ENCODE assay signal across 19 cellular contexts in the genomic region with DNA sequence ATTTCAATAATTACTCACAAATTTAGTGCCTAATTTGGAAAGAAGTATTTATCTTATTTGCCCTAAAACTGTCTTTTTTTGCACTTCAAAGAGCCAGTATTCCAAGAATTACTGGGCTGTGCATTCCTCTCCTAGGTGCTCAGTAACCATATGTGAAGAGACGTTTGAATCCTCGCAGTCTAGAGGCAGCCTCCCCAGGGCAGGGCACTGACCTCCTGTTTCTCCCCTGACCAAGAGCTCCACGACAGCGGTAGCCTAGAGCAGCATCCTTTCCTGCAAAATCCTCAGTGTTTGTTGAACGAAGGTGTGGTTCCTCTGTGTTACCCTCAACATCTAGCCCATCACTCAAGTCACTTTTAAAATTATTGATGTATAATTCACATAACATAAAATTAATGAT.
"Had no signal": no experiment of that assay in that cellular context is flagged by ENCODE, and none has a peak within 500 bp of the region (broad histone marks: within the 10 kb centered on the region; RNA-seq: fewer than 3 reads in every experiment).

No MANE protein-coding gene starts in this region.

- H3K4me3 ChIP-seq: heart right ventricle, smooth muscle cell, testis had no signal

- H3K27ac ChIP-seq: testis had no signal

- H3K27ac Mint-ChIP-seq: activated B cell treated with CpG ODN at 0.5 μM for 24 hours; activated CD4-positive, alpha-beta memory T cell treated with anti-CD3 and anti-CD28 coated beads, Interleukin-2, amount 10 ng/mL, durations not matched to agents 7 days and 5 days; activated naive CD4-positive, alpha-beta T cell treated with anti-CD3 and anti-CD28 coated beads, Interleukin-2, amount 10 ng/mL, durations not matched to agents 7 days and 5 days; activated T-cell treated with anti-CD3 and anti-CD28 coated beads, Interleukin-2, amount 50 U/mL, for 72 hours; type B pancreatic cell had no signal

- H3K27me3 Mint-ChIP-seq: activated CD4-positive, alpha-beta memory T cell treated with anti-CD3 and anti-CD28 coated beads, Interleukin-2, amount 10 ng/mL, durations not matched to agents 7 days and 5 days; activated naive CD4-positive, alpha-beta T cell treated with anti-CD3 and anti-CD28 coated beads, Interleukin-2, amount 10 ng/mL, durations not matched to agents 7 days and 5 days; brain; type B pancreatic cell had no signal

- H3K4me1 ChIP-seq: testis had no signal

- DNase-seq: activated B cell treated with CpG ODN at 0.5 μM for 24 hours; activated CD4-positive, alpha-beta memory T cell treated with anti-CD3 and anti-CD28 coated beads, Interleukin-2, amount 10 ng/mL, durations not matched to agents 7 days and 5 days; activated CD4-positive, alpha-beta T cell treated with anti-CD3 and anti-CD28 coated beads for 4 hours; activated effector memory CD4-positive, alpha-beta T cell treated with anti-CD3 and anti-CD28 coated beads, Interleukin-2, amount 50 U/mL, for 16 hours; activated naive CD4-positive, alpha-beta T cell treated with anti-CD3 and anti-CD28 coated beads, Interleukin-2, amount 10 ng/mL, durations not matched to agents 7 days and 5 days; activated T-cell treated with anti-CD3 and anti-CD28 coated beads, Interleukin-2, amount 50 U/mL, for 72 hours; effector CD4-positive, alpha-beta T cell; islet precursor cell; left cardiac atrium; occipital lobe; posterior cingulate gyrus; stimulated activated CD4-positive, alpha-beta T cell treated with anti-CD3 and anti-CD28 coated beads, Interleukin-4, amount 100 ng/mL, for 1 hour; stimulated activated naive CD4-positive, alpha-beta T cell; testis had no signal

- H3K9me3 ChIP-seq: heart right ventricle, testis had no signal

- H3K36me3 ChIP-seq: heart right ventricle had no signal

- ATAC-seq: activated T-cell treated with anti-CD3 and anti-CD28 coated beads, Interleukin-2, amount 50 U/mL, for 72 hours had no signal

- H3K36me3 Mint-ChIP-seq: activated naive CD4-positive, alpha-beta T cell treated with anti-CD3 and anti-CD28 coated beads, Interleukin-2, amount 10 ng/mL, durations not matched to agents 7 days and 5 days had no signal

- H3K27me3 ChIP-seq: heart right ventricle, testis had no signal

- H3K9me3 Mint-ChIP-seq: activated B cell treated with CpG ODN at 0.5 μM for 24 hours; activated CD4-positive, alpha-beta memory T cell treated with anti-CD3 and anti-CD28 coated beads, Interleukin-2, amount 10 ng/mL, durations not matched to agents 7 days and 5 days; activated naive CD4-positive, alpha-beta T cell treated with anti-CD3 and anti-CD28 coated beads, Interleukin-2, amount 10 ng/mL, durations not matched to agents 7 days and 5 days; activated T-cell treated with anti-CD3 and anti-CD28 coated beads, Interleukin-2, amount 50 U/mL, for 72 hours; T-helper 1 cell treated with Interleukin-12 subunit alpha and Interleukin-12 subunit beta and Interleukin-4 antibody, amounts not matched to agents 30 μg/mL and 1 μg/mL, for 36 hours had no signal

- H3K4me3 Mint-ChIP-seq: activated B cell treated with CpG ODN at 0.5 μM for 24 hours; activated CD4-positive, alpha-beta memory T cell treated with anti-CD3 and anti-CD28 coated beads, Interleukin-2, amount 10 ng/mL, durations not matched to agents 7 days and 5 days; activated naive CD4-positive, alpha-beta T cell treated with anti-CD3 and anti-CD28 coated beads, Interleukin-2, amount 10 ng/mL, durations not matched to agents 7 days and 5 days; activated T-cell treated with anti-CD3 and anti-CD28 coated beads, Interleukin-2, amount 50 U/mL, for 72 hours; brain; T-helper 1 cell treated with Interleukin-12 subunit alpha and Interleukin-12 subunit beta and Interleukin-4 antibody, amounts not matched to agents 30 μg/mL and 1 μg/mL, for 36 hours; type B pancreatic cell had no signal
